9 cellular contexts compared by ENCODE assay signal in the genomic region with DNA sequence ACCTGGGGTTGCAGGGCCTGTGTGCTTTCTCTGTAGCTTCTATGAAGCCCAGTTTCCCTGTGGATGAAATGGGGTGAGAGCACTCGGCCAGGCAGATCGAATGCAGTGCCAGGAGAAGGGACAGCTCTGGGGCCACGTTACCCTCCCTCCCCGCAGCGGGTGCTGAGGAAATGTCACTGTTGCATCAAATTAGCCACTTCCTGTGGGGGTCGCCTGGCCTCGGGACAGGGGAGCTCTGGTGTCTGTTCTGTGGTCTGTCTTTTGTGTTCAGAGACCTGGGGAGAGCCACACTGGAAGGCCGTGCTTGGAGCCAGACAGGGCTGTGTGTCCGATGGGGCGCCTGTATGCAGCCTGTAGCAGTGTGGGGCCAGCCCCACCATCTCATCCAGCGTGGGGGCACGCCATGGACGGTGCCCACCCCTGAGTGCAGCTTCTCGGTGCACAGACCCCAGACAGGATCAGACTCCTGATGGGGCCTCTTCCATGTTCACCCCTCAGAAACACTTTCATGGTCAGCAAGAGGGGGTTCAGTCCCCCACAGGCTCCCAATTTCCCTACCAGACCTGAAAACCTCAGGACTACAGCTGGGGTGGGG. TPM values are rescaled to one million over a fixed set of nuclear protein-coding genes. Genes with fewer than 3 reads are reported as not detected.
DNase-seq lines count a peak whose midpoint lies in the region; ATAC-seq and TF ChIP-seq lines count a peak whose summit lies in the region.
"Had no signal": no experiment of that assay in that cellular context is flagged by ENCODE, and none has a peak within 500 bp of the region (broad histone marks: within the 10 kb centered on the region; RNA-seq: fewer than 3 reads in every experiment).

No MANE protein-coding gene starts in this region.

- DNase-seq in SIG-M5 treated with dmso at 0.1 percent for 504 hours (lab: John Stamatoyannopoulos, UW; ENCODE audit: unreplicated experiment) (peak; percentile 72), SIG-M5 (lab: John Stamatoyannopoulos, UW) (no peak), T-helper 17 cell (no peak), lower lobe of right lung (no peak), NCI-H82 (lab: John Stamatoyannopoulos, UW) (no peak), HPDE6-E6E7 (ENCODE audit: extremely low spot score) (no peak), NCI-H510A treated with DMSO at 0.1 percent for 48 hours (lab: John Stamatoyannopoulos, UW) (no peak)

- no peaks in the 10 kb centered on the region for H3K27me3 ChIP-seq in lower lobe of right lung (ENCODE audit: low read depth)

- no peaks in the 10 kb centered on the region for H3K36me3 Mint-ChIP-seq in T-helper 17 cell (ENCODE audit: low read depth)

- peaks cover 8% of the 10 kb centered on the region for H3K4me1 Mint-ChIP-seq in T-helper 17 cell

- H3K4me3 Mint-ChIP-seq in T-helper 17 cell = peak overlapping the region; percentile 82

- H3K9me3 ChIP-seq in T-helper 17 cell (ENCODE audit: control insufficient read depth, low read length, poor library complexity, severe bottlenecking) = no peaks in the 10 kb centered on the region
- H3K9me3 ChIP-seq in lower lobe of right lung = no peaks in the 10 kb centered on the region

- H3K4me1 ChIP-seq in lower lobe of right lung = peaks cover 48% of the 10 kb centered on the region

- ATAC-seq in HG03135 (IDR thresholded peaks at IDR 0.05; ENCODE audit: unreplicated experiment) (peak; percentile 51), T-helper 17 cell (peak; percentile 31), lower lobe of right lung (no peak)

- peaks cover 31% of the 10 kb centered on the region for H3K36me3 ChIP-seq in lower lobe of right lung

- intact Hi-C loops in lower lobe of right lung (cut with DNase I) = no loop called here

- no peak overlapping the region for H3K27ac Mint-ChIP-seq in T-helper 17 cell

- no peak for TF ChIP-seq CTCF in lower lobe of right lung (IDR thresholded peaks at IDR 0.05)

- no peaks in the 10 kb centered on the region for H3K27me3 Mint-ChIP-seq in T-helper 17 cell

- no peak overlapping the region for H3K4me3 ChIP-seq in lower lobe of right lung

- H3K27ac ChIP-seq in lower lobe of right lung = peak overlapping the region; percentile 24

RNA-seq across cellular contexts. Expression of gene TTYH3, which starts 13.6 kb away (rescaled TPM):
- total RNA-seq in T-helper 17 cell (10 to 100 TPM; 13.2 to 14.8 TPM), lower lobe of right lung (51.7 TPM)

RNA-seq across cellular contexts. Expression of gene AMZ1, which starts 42.6 kb away (rescaled TPM):
- total RNA-seq in T-helper 17 cell (under 1 TPM; 0.32 to 0.76 TPM), lower lobe of right lung (0.47 TPM)
- total RNA-seq: activated CD8-positive, alpha-beta memory T cell treated with anti-CD3 and anti-CD28 coated beads for 36 hours had no signal

Comparison
In these comparisons a context has a peak if more than half of its experiments do, and no peak if none do; other contexts are left out.
1. ATAC-seq: peak in HG03135 (single experiment) and T-helper 17 cell (single experiment); none in lower lobe of right lung (0 of 2).